11 cellular contexts compared by ENCODE assay signal in genomic region chr6:75609639-75610590, GRCh38. TPM values are rescaled to one million over a fixed set of nuclear protein-coding genes. Genes with fewer than 3 reads are reported as not detected.
DNase-seq lines count a peak whose midpoint lies in the region; ATAC-seq and TF ChIP-seq lines count a peak whose summit lies in the region.
"Had no signal": no experiment of that assay in that cellular context is flagged by ENCODE, and none has a peak within 500 bp of the region (broad histone marks: within the 10 kb centered on the region; RNA-seq: fewer than 3 reads in every experiment).

No MANE protein-coding gene starts in this region.

- H3K9me3 ChIP-seq in AG04450 (ENCODE audit: control insufficient read depth, insufficient read depth, low read length) (no peaks in the 10 kb centered on the region), HCT116 (ENCODE audit: control insufficient read depth in 1 of 2, insufficient read depth in 1 of 2, low read depth in 1 of 2, low read length in 2 of 2) (no peaks in the 10 kb centered on the region), ascending aorta (no peaks in the 10 kb centered on the region), aorta (ENCODE audit: control insufficient read depth, low read length) (no peaks in the 10 kb centered on the region)

- H3K79me2 ChIP-seq in HCT116 (ENCODE audit: insufficient read depth, low read length), result peaks cover 100% of the 10 kb centered on the region

- peak overlapping the region; percentile 27 for H3K4me2 ChIP-seq in HCT116 (ENCODE audit: low read length)

- H3K9ac ChIP-seq in HCT116 (ENCODE audit: low read length), result no peak overlapping the region

- no peak for TF ChIP-seq CTCF in AG04450 (IDR thresholded peaks at IDR 0.05; ENCODE audit: low read depth, low read length)
- no peak for TF ChIP-seq CTCF in HCT116 (IDR thresholded peaks at IDR 0.05 in 2 of 3, conservative IDR thresholded peaks at IDR 0.05 in 1 of 3; ENCODE audit: borderline replicate concordance in 1 of 3, insufficient read depth in 1 of 3, low read depth in 2 of 3, low read length in 2 of 3)
- no peak for TF ChIP-seq CTCF in ascending aorta (IDR thresholded peaks at IDR 0.05)

- 51 to 56% methylated on average over 6 of the region's 6 CpGs for WGBS in aorta, 2 donors

- ATAC-seq in HCT116 (peak; percentile 49; the same call in 1 of the 2 replicates), GM18498 (IDR thresholded peaks at IDR 0.05; ENCODE audit: unreplicated experiment) (no peak), HG03025 (IDR thresholded peaks at IDR 0.05; ENCODE audit: low FRiP score, unreplicated experiment) (no peak), GM18873 (IDR thresholded peaks at IDR 0.05; ENCODE audit: low FRiP score, unreplicated experiment) (no peak), aorta (ENCODE audit: low FRiP score) (no peak)
- ATAC-seq: left lobe of liver had no signal

- no peaks in the 10 kb centered on the region for H3K36me3 ChIP-seq in HCT116 (ENCODE audit: control insufficient read depth in 1 of 2, insufficient read depth in 2 of 2, low read length in 2 of 2)
- H3K36me3 ChIP-seq in ascending aorta, result no peaks in the 10 kb centered on the region
- H3K36me3 ChIP-seq in aorta (ENCODE audit: control insufficient read depth in 1 of 2, insufficient read depth in 2 of 2, low read length in 1 of 2), result no peaks in the 10 kb centered on the region

- H3K27ac ChIP-seq in AG04450 (ENCODE audit: low read depth, low read length), result no peak overlapping the region
- H3K27ac ChIP-seq in HCT116 (ENCODE audit: low read depth, low read length), result no peak overlapping the region
- H3K27ac ChIP-seq in ascending aorta, result peak overlapping the region; percentile 64 to 78
- peak overlapping the region in 1 of 2 donors; percentile 59 for H3K27ac ChIP-seq in aorta (ENCODE audit: low read depth in 1 of 2, low read length in 2 of 2)

- no peak for TF ChIP-seq POLR2A in HCT116 (IDR thresholded peaks at IDR 0.05; ENCODE audit: borderline replicate concordance, extremely low read depth, insufficient read depth, insufficient read length)

- H2AFZ ChIP-seq in HCT116 (ENCODE audit: low read depth, low read length, poor library complexity, severe bottlenecking), result no peak overlapping the region

- DNase-seq in AG04450 (ENCODE audit: low read depth, low spot score) (peak; percentile 34), HCT116 (ENCODE audit: low read depth, low spot score) (no peak), ascending aorta (ENCODE audit: low spot score in 2 of 2) (peak in 1 of 2 donors; percentile 17), kidney tubule cell (ENCODE audit: low spot score) (peak; percentile 48), aorta (no peak)
- DNase-seq: activated gamma-delta T cell, retina had no signal

- H3K4me3 ChIP-seq in AG04450 (ENCODE audit: low read depth, low read length) (no peak overlapping the region), HCT116 (replicated peaks in 1 of 2; ENCODE audit: low read depth in 1 of 2, low read length in 2 of 2) (no peak overlapping the region), ascending aorta (no peak overlapping the region), aorta (ENCODE audit: low read length in 2 of 2) (no peak overlapping the region)

- RAD21 ChIA-PET in HCT116 (lab: Charles Lee; ENCODE audit: low non-redundant PET in 1 of 2, low total read pairs in 2 of 2, uncharacterized antibody in 2 of 2, unreplicated experiment in 2 of 2), result no interaction called here

- H3K4me1 ChIP-seq in HCT116 (ENCODE audit: control insufficient read depth in 1 of 2, insufficient read depth in 2 of 2, low read length in 2 of 2), result peaks cover 16 to 33% of the 10 kb centered on the region in 2 experiments
- peaks cover 10 to 35% of the 10 kb centered on the region in 2 donors for H3K4me1 ChIP-seq in ascending aorta
- H3K4me1 ChIP-seq in aorta (ENCODE audit: control insufficient read depth in 1 of 2, insufficient read depth in 2 of 2, low read length in 2 of 2), result peaks cover 1 to 9% of the 10 kb centered on the region in 2 donors

- no TSS peak for BruUV-seq in HCT116 (replicated peaks; lab: Mats Ljungman, UMichigan)

- POLR2A ChIA-PET in AG04450 (lab: Yijun Ruan, JAX), result interaction anchor here (1.3 kb wide), 1 partner anchor 11 kb away, joined by 4 read pairs; no protein-coding TSS in a partner anchor
- POLR2A ChIA-PET in HCT116 (lab: Charles Lee), result no interaction called here

- TF ChIP-seq RAD21 in HCT116 (IDR thresholded peaks at IDR 0.05; ENCODE audit: low read depth), result no peak

- no peaks in the 10 kb centered on the region for H3K9me2 ChIP-seq in HCT116 (ENCODE audit: insufficient read depth)

- H3K27me3 ChIP-seq in AG04450 (ENCODE audit: control insufficient read depth, insufficient read depth, low read length) (no peaks in the 10 kb centered on the region), HCT116 (ENCODE audit: insufficient read depth, low read length) (no peaks in the 10 kb centered on the region), ascending aorta (no peaks in the 10 kb centered on the region), aorta (ENCODE audit: control insufficient read depth in 1 of 2, insufficient read depth in 2 of 2, low read length in 1 of 2) (no peaks in the 10 kb centered on the region)

- intact Hi-C loops in HCT116 (cut with micrococcal nuclease), result no loop called here
- intact Hi-C loops in ascending aorta (cut with DNase I), result loop anchor here (10.0 kb wide), 3 partner anchors 195 to 1955 kb away; partner anchors contain the start of gene SLC17A5
- intact Hi-C loops in aorta (cut with DNase I), result loop anchor here in 1 of 2 donors (10.0 kb wide), 1 partner anchor 135 kb away; the partner anchor contains the start of gene MYO6

- CTCF ChIA-PET in AG04450 (lab: Charles Lee), result interaction anchor here (0.6 kb wide), 1 partner anchor 20 kb away, joined by 3 read pairs; no protein-coding TSS in a partner anchor
- CTCF ChIA-PET in HCT116 (lab: Charles Lee), result no interaction called here

- peaks cover 18% of the 10 kb centered on the region; the same call in 1 of the 2 replicates for H4K20me1 ChIP-seq in HCT116 (ENCODE audit: insufficient read depth)

TF ChIP-seq in HCT116, 20 proteins besides CTCF, POLR2A, EP300 and RAD21:
- TF ChIP-seq SIN3A (IDR thresholded peaks at IDR 0.05; ENCODE audit: low read depth), result no peak
- TF ChIP-seq JUND (IDR thresholded peaks at IDR 0.05), result no peak
- no peak for TF ChIP-seq SRF (IDR thresholded peaks at IDR 0.05; ENCODE audit: low read depth)
- no peak for TF ChIP-seq SP1 (IDR thresholded peaks at IDR 0.05; ENCODE audit: low read depth)
- no peak for TF ChIP-seq POLR2AphosphoS5 (IDR thresholded peaks at IDR 0.05; ENCODE audit: low read depth, low read length)
- no peak for TF ChIP-seq ELF1 (IDR thresholded peaks at IDR 0.05; ENCODE audit: borderline replicate concordance, low read depth)
- TF ChIP-seq CBX3 (IDR thresholded peaks at IDR 0.05; ENCODE audit: low read depth), result no peak
- TF ChIP-seq REST (IDR thresholded peaks at IDR 0.05; ENCODE audit: low read depth), result no peak
- no peak for TF ChIP-seq EGR1 (IDR thresholded peaks at IDR 0.05; ENCODE audit: low read depth)
- no peak for TF ChIP-seq FOSL1 (IDR thresholded peaks at IDR 0.05; ENCODE audit: low read depth)
TF ChIP-seq in HCT116: peak in this region for 0.

RNA-seq across cellular contexts. Expression of gene SENP6, which starts 8.2 kb away (rescaled TPM):
- polyA plus RNA-seq in AG04450 (2011; rRNA removed) (35.8 and 55.8 TPM in 2 replicates), aorta (10 to 100 TPM; 31.8 to 61.6 TPM)
- 24.4 and 52.7 TPM in 2 replicates for polyA minus RNA-seq in AG04450 (2011; rRNA and poly(A)+ RNA removed)
- total RNA-seq in HCT116 (2021; ENCODE audit: unreplicated experiment) (78.1 TPM), ascending aorta (24.4 TPM), aorta (100 to 1,000 TPM; 141 to 147 TPM)
- 16.5 and 17.9 TPM in 2 replicates for polyA plus RNA-seq in HCT116 (2012)

Comparison
In these comparisons a context has a peak if more than half of its experiments do, and no peak if none do; other contexts are left out.
1. DNase-seq: peak in AG04450 (single experiment) and kidney tubule cell (single experiment); none in HCT116 (single experiment) and aorta (0 of 2).
2. H3K27ac ChIP-seq: peak in ascending aorta (2 of 2); none in AG04450 (single experiment) and HCT116 (single experiment).